Comparison of ENCODE assay signal across 8 cellular contexts in genomic region chr22:31753634-31754471, GRCh38. TPM values are rescaled to one million over a fixed set of nuclear protein-coding genes. Genes with fewer than 3 reads are reported as not detected.
DNase-seq lines count a peak whose midpoint lies in the region; ATAC-seq and TF ChIP-seq lines count a peak whose summit lies in the region.

DEPDC5 (plus strand) TSS chr22:31754019; CDS start chr22:31754922, 903 bp downstream.

- TF ChIP-seq CTCF in OCI-LY1 (IDR thresholded peaks at IDR 0.05; ENCODE audit: low read length) = no peak

- DNase-seq in Caki2 (ENCODE audit: low read depth) = peak; percentile 99
- DNase-seq in HuH-7 (ENCODE audit: low spot score) = peak; percentile 89
- peak; percentile 97 for DNase-seq in activated CD8-positive, alpha-beta memory T cell treated with anti-CD3 and anti-CD28 coated beads, Interleukin-2, amount 50 U/mL, for 4 hours
- peak; percentile 90 to 94 for DNase-seq in stimulated activated CD8-positive, alpha-beta memory T cell treated with anti-CD3 and anti-CD28 coated beads, Interleukin-15, amount 100 ng/mL, for 4 hours (ENCODE audit: low read depth in 2 of 2)

- H3K27me3 ChIP-seq in OCI-LY1 (ENCODE audit: insufficient read depth, low read length) = no peaks in the 10 kb centered on the region

- no peak within 1 kb of the TSS for H2AFZ ChIP-seq in OCI-LY1 (ENCODE audit: low read length)

- peaks cover 8% of the 10 kb centered on the region for H3F3A ChIP-seq in OCI-LY1 (ENCODE audit: insufficient read depth, low read length)

- peak; percentile 63 for ATAC-seq in GM21423 (IDR thresholded peaks at IDR 0.05; ENCODE audit: unreplicated experiment)

- H3K79me2 ChIP-seq in OCI-LY1 (ENCODE audit: insufficient read depth, low read length) = peaks cover 25% of the 10 kb centered on the region

- H3K9me3 ChIP-seq in OCI-LY1 (ENCODE audit: low read length) = no peaks in the 10 kb centered on the region
- H3K9me3 ChIP-seq in mesodermal cell (ENCODE audit: control insufficient read depth, low read length) = no peaks in the 10 kb centered on the region

- H3K36me3 ChIP-seq in OCI-LY1 (ENCODE audit: insufficient read depth, low read length) = peaks cover 21% of the 10 kb centered on the region
- peaks cover 11% of the 10 kb centered on the region for H3K36me3 ChIP-seq in mesodermal cell (ENCODE audit: control insufficient read depth, insufficient read depth, low read length)

- peak within 1 kb of the TSS; percentile 94 for H3K9ac ChIP-seq in OCI-LY1 (ENCODE audit: low read length)

- H3K4me2 ChIP-seq in OCI-LY1 (ENCODE audit: low read length) = peak within 1 kb of the TSS; percentile 88

- no peaks in the 10 kb centered on the region for H3K9me2 ChIP-seq in OCI-LY1 (ENCODE audit: low read depth, low read length)

- H3K4me3 ChIP-seq in OCI-LY1 (ENCODE audit: low read depth, low read length, poor library complexity, severe bottlenecking) (peak within 1 kb of the TSS; percentile 91), mesodermal cell (ENCODE audit: extremely low read depth, insufficient read depth, low read length, poor library complexity, severe bottlenecking) (peak within 1 kb of the TSS; percentile 74)

- in situ Hi-C loops in Caki2 (cut with HindIII; ENCODE audit: low pct_unique_long_range_greater_than_20kb, low sequenced_read_pairs) = no loop called here
- in situ Hi-C loops in endometrial microvascular endothelial cells (cut with HindIII; ENCODE audit: inconsistent ontology term, low pct_unique_long_range_greater_than_20kb, low sequenced_read_pairs) = no loop called here

- H3K4me1 ChIP-seq in OCI-LY1 (ENCODE audit: insufficient read depth, low read length, severe bottlenecking) (peaks cover 41% of the 10 kb centered on the region), mesodermal cell (ENCODE audit: control insufficient read depth, insufficient read depth, low read length, poor library complexity, severe bottlenecking) (peaks cover 20% of the 10 kb centered on the region)

- no peaks in the 10 kb centered on the region for H4K20me1 ChIP-seq in OCI-LY1 (ENCODE audit: insufficient read depth, low read length)

- WGBS in mesodermal cell (ENCODE audit: insufficient coverage in 2 of 2), 2 experiments = 0 to 2% methylated on average over 53 of the region's 64 CpGs

- peak within 1 kb of the TSS; percentile 94 for H3K27ac ChIP-seq in OCI-LY1 (ENCODE audit: low read depth, low read length, poor library complexity, severe bottlenecking)
- H3K27ac ChIP-seq in mesodermal cell (ENCODE audit: low read depth, low read length, severe bottlenecking) = peak within 1 kb of the TSS; percentile 98

RNA-seq across cellular contexts. Expression of gene DEPDC5, which starts in this region (rescaled TPM):
- total RNA-seq in Caki2 (2014; rRNA removed; shearing (Covaris generic); ENCODE audit: low replicate concordance) = 7.3 and 11.0 TPM in 2 replicates
- total RNA-seq in endometrial microvascular endothelial cells (ENCODE audit: inconsistent ontology term) = 14.9 TPM
- polyA plus RNA-seq in mesodermal cell (2013, experiment 1 of 2) = 10.4 TPM
- polyA plus RNA-seq in mesodermal cell (2013, experiment 2 of 2) = 9.7 TPM

Comparison
In these comparisons a context has a peak if more than half of its experiments do, and no peak if none do; other contexts are left out.
1. Peak in every context shown above with its lines: DNase-seq, ATAC-seq, H3K4me3 ChIP-seq and H3K27ac ChIP-seq.